In genomic region chrX:106050054-106050453, GRCh38 we compare ENCODE assay signal across 3 cellular contexts.
TF ChIP-seq lines count a peak whose summit lies in the region.

No MANE protein-coding gene starts in this region.

TF ChIP-seq in A549, 52 proteins besides CTCF, POLR2A, EP300 and RAD21 (continued from another document):
- TF ChIP-seq JUNB (IDR thresholded peaks at IDR 0.05), result no peak
TF ChIP-seq in A549: peak in this region for 1.

TF ChIP-seq in GM12891, 5 proteins besides CTCF, POLR2A, EP300 and RAD21 (continued from another document):
- TF ChIP-seq POU2F2 (IDR thresholded peaks at IDR 0.05; ENCODE audit: low read depth, low read length), result no peak
- no peak for TF ChIP-seq PAX5 (IDR thresholded peaks at IDR 0.05; ENCODE audit: insufficient read depth, low read length, severe bottlenecking)

TF ChIP-seq in K562, 482 proteins besides CTCF, POLR2A, EP300 and RAD21 (continued from another document):
- TF ChIP-seq CGGBP1 (CRISPR knock-in tag; IDR thresholded peaks at IDR 0.05) (no peak), MAFF (IDR thresholded peaks at IDR 0.05; ENCODE audit: low read length) (peak; percentile 32; the same call in 1 of the 2 replicates), MAFK (IDR thresholded peaks at IDR 0.05; ENCODE audit: low read length) (peak; percentile 52), TAL1 (IDR thresholded peaks at IDR 0.05) (no peak), ILK (tag; IDR thresholded peaks at IDR 0.05; ENCODE audit: borderline replicate concordance, low read depth) (no peak)
